In genomic region chr14:20613094-20614037, GRCh38 we compare ENCODE assay signal across 1 cellular context.
TF ChIP-seq lines count a peak whose summit lies in the region.

No MANE protein-coding gene starts in this region.

TF ChIP-seq in H1, 55 proteins besides CTCF, POLR2A, EP300 and RAD21:
- TF ChIP-seq YY1 (IDR thresholded peaks at IDR 0.05; ENCODE audit: low read depth, low read length) = no peak
- no peak for TF ChIP-seq SIRT6 (IDR thresholded peaks at IDR 0.05; ENCODE audit: low read length)
- peak; percentile 68 for TF ChIP-seq CTBP2 (IDR thresholded peaks at IDR 0.05; ENCODE audit: borderline replicate concordance, insufficient read depth, insufficient read length, low read length)
- no peak for TF ChIP-seq NANOG (IDR thresholded peaks at IDR 0.05; ENCODE audit: insufficient read depth, low read depth, low read length, poor library complexity, severe bottlenecking)
- no peak for TF ChIP-seq SUZ12 (IDR thresholded peaks at IDR 0.05; ENCODE audit: low read length)
- no peak for TF ChIP-seq GABPA (IDR thresholded peaks at IDR 0.05; ENCODE audit: borderline replicate concordance, insufficient read depth, low read length)
- 0 out of 2 replicates have a peak, but pooled peaks have one; percentile 5 for TF ChIP-seq CREB1 (IDR thresholded peaks at IDR 0.05)
- TF ChIP-seq, protein P1, sequence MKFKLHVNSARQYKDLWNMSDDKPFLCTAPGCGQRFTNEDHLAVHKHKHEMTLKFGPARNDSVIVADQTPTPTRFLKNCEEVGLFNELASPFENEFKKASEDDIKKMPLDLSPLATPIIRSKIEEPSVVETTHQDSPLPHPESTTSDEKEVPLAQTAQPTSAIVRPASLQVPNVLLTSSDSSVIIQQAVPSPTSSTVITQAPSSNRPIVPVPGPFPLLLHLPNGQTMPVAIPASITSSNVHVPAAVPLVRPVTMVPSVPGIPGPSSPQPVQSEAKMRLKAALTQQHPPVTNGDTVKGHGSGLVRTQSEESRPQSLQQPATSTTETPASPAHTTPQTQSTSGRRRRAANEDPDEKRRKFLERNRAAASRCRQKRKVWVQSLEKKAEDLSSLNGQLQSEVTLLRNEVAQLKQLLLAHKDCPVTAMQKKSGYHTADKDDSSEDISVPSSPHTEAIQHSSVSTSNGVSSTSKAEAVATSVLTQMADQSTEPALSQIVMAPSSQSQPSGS (IDR thresholded peaks at IDR 0.05; ENCODE audit: low read length) = no peak
- peak; percentile 96 for TF ChIP-seq TEAD4 (IDR thresholded peaks at IDR 0.05; ENCODE audit: low read depth, low read length)
- TF ChIP-seq RFX5 (IDR thresholded peaks at IDR 0.05; ENCODE audit: borderline replicate concordance, low read depth, low read length) = no peak
- TF ChIP-seq BRCA1 (IDR thresholded peaks at IDR 0.05; ENCODE audit: low read depth, low read length) = 0 out of 2 replicates have a peak, but pooled peaks have one; percentile 34
- peak in 1 of 2 experiments; percentile 46; a peak in 1 of 4 replicates for TF ChIP-seq HDAC2 (IDR thresholded peaks at IDR 0.05; ENCODE audit: borderline replicate concordance in 1 of 2, low read depth in 2 of 2, low read length in 2 of 2)
- TF ChIP-seq NRF1 (IDR thresholded peaks at IDR 0.05; ENCODE audit: low read depth, low read length) = peak; percentile 18; the same call in 1 of the 2 replicates
- TF ChIP-seq TBP (IDR thresholded peaks at IDR 0.05; ENCODE audit: low read depth, low read length) = peak; percentile 98
- TF ChIP-seq BACH1 (IDR thresholded peaks at IDR 0.05; ENCODE audit: low read length) = peak; percentile 69; the same call in 1 of the 2 replicates
- TF ChIP-seq SAP30 (IDR thresholded peaks at IDR 0.05; ENCODE audit: insufficient read depth, insufficient replicate concordance, low read length) = peak; percentile 74
- TF ChIP-seq, protein P2, sequence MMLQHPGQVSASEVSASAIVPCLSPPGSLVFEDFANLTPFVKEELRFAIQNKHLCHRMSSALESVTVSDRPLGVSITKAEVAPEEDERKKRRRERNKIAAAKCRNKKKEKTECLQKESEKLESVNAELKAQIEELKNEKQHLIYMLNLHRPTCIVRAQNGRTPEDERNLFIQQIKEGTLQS (IDR thresholded peaks at IDR 0.05; ENCODE audit: insufficient read depth, low read depth, low read length) = no peak
- TF ChIP-seq FOSL1 (IDR thresholded peaks at IDR 0.05; ENCODE audit: insufficient read depth, low read depth, low read length) = no peak
- peak; percentile 89; the same call in 1 of the 2 replicates for TF ChIP-seq MAFK (IDR thresholded peaks at IDR 0.05; ENCODE audit: low read depth, low read length)
- 0 out of 2 replicates have a peak, but pooled peaks have one; percentile 27 for TF ChIP-seq TCF12 (IDR thresholded peaks at IDR 0.05; ENCODE audit: low read depth, low read length)
- no peak for TF ChIP-seq KDM1A (IDR thresholded peaks at IDR 0.05; ENCODE audit: borderline replicate concordance, low read length)
- TF ChIP-seq MAX (IDR thresholded peaks at IDR 0.05) = peak; percentile 57
- TF ChIP-seq POLR2AphosphoS5 (IDR thresholded peaks at IDR 0.05; ENCODE audit: low read depth, low read length) = no peak
- 0 out of 2 replicates have a peak, but pooled peaks have one; percentile 22 for TF ChIP-seq SP4 (IDR thresholded peaks at IDR 0.05; ENCODE audit: low read length)
- 0 out of 2 replicates have a peak, but pooled peaks have one; percentile 5 for TF ChIP-seq POU5F1 (IDR thresholded peaks at IDR 0.05; ENCODE audit: low read depth, low read length)
- peak in 1 of 2 experiments; percentile 96 for TF ChIP-seq SIN3A (conservative IDR thresholded peaks at IDR 0.05 in 1 of 2, IDR thresholded peaks at IDR 0.05 in 1 of 2; ENCODE audit: low read depth in 1 of 2, low read length in 2 of 2)
- TF ChIP-seq KDM4A (IDR thresholded peaks at IDR 0.05; ENCODE audit: low read depth, low read length, severe bottlenecking) = peak; percentile 5
- TF ChIP-seq CEBPB (IDR thresholded peaks at IDR 0.05; ENCODE audit: low read depth, low read length) = peak; percentile 51
- peak; percentile 98 for TF ChIP-seq ASH2L (IDR thresholded peaks at IDR 0.05; ENCODE audit: low read length)
- peak; percentile 80; the same call in 1 of the 2 replicates for TF ChIP-seq RBBP5 (IDR thresholded peaks at IDR 0.05; ENCODE audit: borderline replicate concordance, low read depth, low read length)
- no peak for TF ChIP-seq EZH2 (IDR thresholded peaks at IDR 0.05; ENCODE audit: low read depth, low read length, severe bottlenecking)
- no peak for TF ChIP-seq KDM5A (IDR thresholded peaks at IDR 0.05; ENCODE audit: low read length)
- no peak for TF ChIP-seq SP2 (IDR thresholded peaks at IDR 0.05; ENCODE audit: low read length)
TF ChIP-seq in H1: peak in this region for 19.
